In genomic region chr9:128690684-128691034, GRCh38 we compare ENCODE assay signal across 8 cellular contexts. TPM values are rescaled to one million over a fixed set of nuclear protein-coding genes. Genes with fewer than 3 reads are reported as not detected.
DNase-seq lines count a peak whose midpoint lies in the region; ATAC-seq and TF ChIP-seq lines count a peak whose summit lies in the region.

No MANE protein-coding gene starts in this region.

- peak overlapping the region; percentile 96 for H3K4me3 Mint-ChIP-seq in Caco-2 (ENCODE audit: unreplicated experiment)

- no peak for TF ChIP-seq POLR2A in ovary (IDR thresholded peaks at IDR 0.05)

- H3K36me3 Mint-ChIP-seq in Caco-2 (ENCODE audit: insufficient read depth, unreplicated experiment) = peaks cover 81% of the 10 kb centered on the region

- H3K27me3 ChIP-seq in Caco-2 (replicated peaks; ENCODE audit: control insufficient read depth, insufficient read depth, low read length) = no peaks in the 10 kb centered on the region
- no peaks in the 10 kb centered on the region for H3K27me3 ChIP-seq in Panc1 (ENCODE audit: control insufficient read depth, insufficient read depth, low read length)
- no peaks in the 10 kb centered on the region for H3K27me3 ChIP-seq in ovary

- H3K4me3 ChIP-seq in Caco-2 (ENCODE audit: low read depth, low read length) = peak overlapping the region; percentile 68
- peak overlapping the region; percentile 96 to 97 for H3K4me3 ChIP-seq in Panc1 (ENCODE audit: low read depth in 2 of 2, low read length in 2 of 2)
- H3K4me3 ChIP-seq in epithelial cell of proximal tubule (ENCODE audit: low read depth, low read length) = peak overlapping the region; percentile 80
- H3K4me3 ChIP-seq in ovary = peak overlapping the region; percentile 83

- WGBS in ovary, 3 donors = 7 to 11% (median 10%) methylated on average over 5 of the region's 5 CpGs

- no peaks in the 10 kb centered on the region for H3K9me3 Mint-ChIP-seq in Caco-2 (ENCODE audit: unreplicated experiment)

- peak overlapping the region; percentile 87 for H3K27ac ChIP-seq in Panc1 (ENCODE audit: low read length)
- H3K27ac ChIP-seq in ovary = peak overlapping the region in 1 of 2 donors; percentile 26

- H3K4me1 Mint-ChIP-seq in Caco-2 (ENCODE audit: low read depth, unreplicated experiment) = peaks cover 29% of the 10 kb centered on the region

- H3K9me3 ChIP-seq in Caco-2 (no peaks in the 10 kb centered on the region), Panc1 (ENCODE audit: control insufficient read depth, insufficient read depth, low read depth, low read length) (no peaks in the 10 kb centered on the region), ovary (no peaks in the 10 kb centered on the region)

- H3K4me1 ChIP-seq in Caco-2 (peaks cover 22% of the 10 kb centered on the region), Panc1 (ENCODE audit: control insufficient read depth, insufficient read depth, low read length) (peaks cover 17% of the 10 kb centered on the region), ovary (ENCODE audit: insufficient read depth) (peaks cover 2% of the 10 kb centered on the region)

- CTCF ChIA-PET in Caco-2 (lab: Charles Lee) = no interaction called here
- CTCF ChIA-PET in Panc1 (lab: Charles Lee) = no interaction called here

- BruUV-seq in Caco-2 (replicated peaks; lab: Mats Ljungman, UMichigan) (no TSS peak), Panc1 (replicated peaks; lab: Mats Ljungman, UMichigan) (TSS peak; percentile 49)

- no peak for TF ChIP-seq EP300 in ovary (IDR thresholded peaks at IDR 0.05)

- intact Hi-C loops in Caco-2 (cut with micrococcal nuclease; ENCODE audit: unreplicated experiment) (no loop called here), Panc1 (cut with micrococcal nuclease; ENCODE audit: unreplicated experiment) (no loop called here), ovary (cut with DNase I) (loop anchor here in 1 of 4 donors (5.0 kb wide), 1 partner anchor 53 kb away; no protein-coding TSS in a partner anchor)

- H3K27ac Mint-ChIP-seq in Caco-2 (ENCODE audit: unreplicated experiment) = peak overlapping the region; percentile 93

- H3K36me3 ChIP-seq in Caco-2 (ENCODE audit: control insufficient read depth, insufficient read depth, low read length) = peaks cover 3% of the 10 kb centered on the region; the same call in 1 of the 2 replicates
- H3K36me3 ChIP-seq in Panc1 (ENCODE audit: control insufficient read depth, insufficient read depth, low read length) = peaks cover 40% of the 10 kb centered on the region
- H3K36me3 ChIP-seq in ovary = no peaks in the 10 kb centered on the region

- H3K27me3 Mint-ChIP-seq in Caco-2 (ENCODE audit: insufficient read depth, unreplicated experiment) = no peaks in the 10 kb centered on the region

- TF ChIP-seq CTCF in Caco-2 (IDR thresholded peaks at IDR 0.05; ENCODE audit: insufficient read depth in 1 of 2, low read depth in 1 of 2, low read length in 1 of 2, severe bottlenecking in 1 of 2, unreplicated experiment in 1 of 2) (no peak), Panc1 (IDR thresholded peaks at IDR 0.05) (no peak), epithelial cell of proximal tubule (conservative IDR thresholded peaks at IDR 0.05; ENCODE audit: low read depth, low read length) (no peak), ovary (IDR thresholded peaks at IDR 0.05) (no peak)

- no peak for ATAC-seq in Panc1
- no peak for ATAC-seq in left lobe of liver

- in situ Hi-C loops in Panc1 (cut with HindIII; ENCODE audit: low pct_unique_long_range_greater_than_20kb, low sequenced_read_pairs) = no loop called here

- DNase-seq in Caco-2 = no peak
- DNase-seq in Panc1 (ENCODE audit: low read depth, low spot score) = no peak
- no peak for DNase-seq in epithelial cell of proximal tubule (ENCODE audit: low read depth)
- no peak for DNase-seq in ovary
- no peak for DNase-seq in NCI-H2081 (lab: John Stamatoyannopoulos, UW)
- no peak for DNase-seq in DMS153 treated with DMSO at 0.1 percent for 48 hours (lab: John Stamatoyannopoulos, UW; ENCODE audit: unreplicated experiment)
- no peak for DNase-seq in HT-29 (ENCODE audit: low spot score)
- DNase-seq in left lobe of liver (ENCODE audit: low spot score) = no peak

- POLR2A ChIA-PET in Caco-2 (lab: Charles Lee) (no interaction called here), Panc1 (lab: Charles Lee) (no interaction called here)

RNA-seq across cellular contexts. Expression of gene SET, which starts 1.6 kb away (rescaled TPM):
- 710 and 745 TPM in 2 replicates for total RNA-seq in Caco-2 (2022)
- 422 TPM for total RNA-seq in Panc1 (2021; ENCODE audit: unreplicated experiment)
- 224 TPM for polyA plus RNA-seq in Panc1 (2012; ENCODE audit: insufficient read length)
- 331 and 406 TPM in 2 replicates for total RNA-seq in epithelial cell of proximal tubule
- total RNA-seq in ovary = 100 to 1,000 TPM; 119 to 328 (median 291) TPM
- 100 to 1,000 TPM; 147 to 292 TPM for polyA plus RNA-seq in ovary
- 403 and 420 TPM in 2 replicates for total RNA-seq in HT-29 (2014; rRNA removed; shearing (Covaris generic))
- 69.3 TPM for total RNA-seq in left lobe of liver

RNA-seq across cellular contexts. Expression of gene PKN3, which starts 11.6 kb away (rescaled TPM):
- total RNA-seq in Caco-2 (2022) = 1.6 and 2.1 TPM in 2 replicates
- 19.9 TPM for total RNA-seq in Panc1 (2021; ENCODE audit: unreplicated experiment)
- polyA plus RNA-seq in Panc1 (2012; ENCODE audit: insufficient read length) = 38.9 TPM
- total RNA-seq in epithelial cell of proximal tubule = 16.5 and 28.4 TPM in 2 replicates
- 1 to 10 TPM; 1.4 to 7.6 (median 4.2) TPM for total RNA-seq in ovary
- 1 to 10 TPM; 1.3 to 4.6 TPM for polyA plus RNA-seq in ovary
- 17.9 and 18.7 TPM in 2 replicates for total RNA-seq in HT-29 (2014; rRNA removed; shearing (Covaris generic))
- total RNA-seq in left lobe of liver = 7.6 TPM

RNA-seq across cellular contexts. Expression of gene ZDHHC12, which starts 33.3 kb away (rescaled TPM):
- total RNA-seq in Caco-2 (2022) (71.0 and 73.7 TPM in 2 replicates), Panc1 (2021; ENCODE audit: unreplicated experiment) (39.3 TPM), epithelial cell of proximal tubule (106 and 119 TPM in 2 replicates), ovary (10 to 100 TPM in 2 of 7 donors, 1 to 10 TPM in 5; 5.7 to 27.1 (median 7.0) TPM), left lobe of liver (22.9 TPM)
- polyA plus RNA-seq in Panc1 (2012; ENCODE audit: insufficient read length) = 63.1 TPM
- polyA plus RNA-seq in ovary = 10 to 100 TPM in 1 of 2 donors, under 1 TPM in 1; 0.30 to 12.5 TPM
- total RNA-seq in HT-29 (2014; rRNA removed; shearing (Covaris generic)) = 160 and 195 TPM in 2 replicates

RNA-seq across cellular contexts. Expression of gene DYNC2I2, which starts 34.0 kb away (rescaled TPM):
- total RNA-seq in Caco-2 (2022) = 80.2 and 80.8 TPM in 2 replicates
- total RNA-seq in Panc1 (2021; ENCODE audit: unreplicated experiment) = 78.1 TPM
- 96.2 TPM for polyA plus RNA-seq in Panc1 (2012; ENCODE audit: insufficient read length)
- total RNA-seq in epithelial cell of proximal tubule = 121 TPM in 2 replicates
- 10 to 100 TPM; 17.7 to 87.5 (median 25.8) TPM for total RNA-seq in ovary
- polyA plus RNA-seq in ovary = 10 to 100 TPM in 1 of 2 donors, 1 to 10 TPM in 1; 2.0 to 28.0 TPM
- 437 and 467 TPM in 2 replicates for total RNA-seq in HT-29 (2014; rRNA removed; shearing (Covaris generic))
- 24.1 TPM for total RNA-seq in left lobe of liver
